8 cellular contexts compared by ENCODE assay signal in genomic region chr19:18939922-18940775, GRCh38. TPM values are rescaled to one million over a fixed set of nuclear protein-coding genes. Genes with fewer than 3 reads are reported as not detected.
DNase-seq lines count a peak whose midpoint lies in the region; ATAC-seq and TF ChIP-seq lines count a peak whose summit lies in the region.

No MANE protein-coding gene starts in this region.

- TF ChIP-seq CTCF in fibroblast of mammary gland (conservative IDR thresholded peaks at IDR 0.05; ENCODE audit: control insufficient read depth, insufficient read depth, low read depth, low read length), result no peak

- no peaks in the 10 kb centered on the region for H3K36me3 Mint-ChIP-seq in naive B cell

- no peaks in the 10 kb centered on the region for H3K9me3 Mint-ChIP-seq in naive B cell

- H3K27ac Mint-ChIP-seq in naive B cell, result peak overlapping the region in 2 of 6 donors; percentile 19 to 79

- peak in 1 of 2 donors; percentile 5 for ATAC-seq in naive B cell (ENCODE audit: low read depth in 2 of 2)
- ATAC-seq in GM19328 (IDR thresholded peaks at IDR 0.05; ENCODE audit: unreplicated experiment), result no peak
- no peak for ATAC-seq in GM18868 (IDR thresholded peaks at IDR 0.05; ENCODE audit: unreplicated experiment)

- H3K4me3 Mint-ChIP-seq in naive B cell, result peak overlapping the region; percentile 62 to 87 (median 79)

- H3K4me3 ChIP-seq in fibroblast of mammary gland (ENCODE audit: control insufficient read depth, low read depth, low read length), result peak overlapping the region; percentile 68

- peaks cover 17 to 53% (median 36%) of the 10 kb centered on the region in 3 donors for H3K27me3 Mint-ChIP-seq in naive B cell

- peaks cover 12 to 22% (median 15%) of the 10 kb centered on the region in 3 donors for H3K4me1 Mint-ChIP-seq in naive B cell

- DNase-seq in NCI-H2196 (lab: John Stamatoyannopoulos, UW; ENCODE audit: unreplicated experiment) (peak; percentile 39), NCI-H2196 treated with DMSO at 0.1 percent for 48 hours (lab: John Stamatoyannopoulos, UW; ENCODE audit: unreplicated experiment) (no peak), T1000 (lab: John Stamatoyannopoulos, UW) (peak; percentile 31), fibroblast of mammary gland (ENCODE audit: low read depth) (peak; percentile 45), naive B cell (peak; percentile 12)
- no peak for DNase-seq in stimulated activated CD4-positive, alpha-beta T cell treated with anti-CD3 and anti-CD28 coated beads, Interleukin-12 subunit alpha, Interleukin-12 subunit beta, amount 100 ng/mL, for 4 hours

RNA-seq across cellular contexts. Expression of gene HOMER3, which starts 0.9 kb away (rescaled TPM):
- under 1 TPM in 3 of 6 donors, not detected in 3; 0.44 to 0.69 (median 0.49) TPM for polyA plus RNA-seq in naive B cell (ENCODE audit: low read depth in 6 of 6)

RNA-seq across cellular contexts. Expression of gene DDX49, which starts 20.6 kb away (rescaled TPM):
- 10 to 100 TPM; 14.2 to 33.3 (median 24.5) TPM for polyA plus RNA-seq in naive B cell (ENCODE audit: low read depth in 6 of 6)

RNA-seq across cellular contexts. Expression of gene COPE, which starts 21.0 kb away (rescaled TPM):
- polyA plus RNA-seq in naive B cell (ENCODE audit: low read depth in 6 of 6), result 100 to 1,000 TPM; 204 to 322 (median 251) TPM

RNA-seq across cellular contexts. Expression of gene CERS1, which starts 44.2 kb away (rescaled TPM):
- under 1 TPM in 1 of 6 donors, not detected in 5; 0.15 TPM for polyA plus RNA-seq in naive B cell (ENCODE audit: low read depth in 6 of 6)

Comparison
In these comparisons a context has a peak if more than half of its experiments do, and no peak if none do; other contexts are left out.
1. DNase-seq: peak in NCI-H2196 (single experiment), T1000 (single experiment), fibroblast of mammary gland (single experiment) and naive B cell (single experiment); none in NCI-H2196 treated with DMSO at 0.1 percent for 48 hours (single experiment) and stimulated activated CD4-positive, alpha-beta T cell treated with anti-CD3 and anti-CD28 coated beads, Interleukin-12 subunit alpha, Interleukin-12 subunit beta, amount 100 ng/mL, for 4 hours (single experiment).